Comparison of ENCODE assay signal across 8 cellular contexts in genomic region chr10:30027057-30028005, GRCh38. TPM values are rescaled to one million over a fixed set of nuclear protein-coding genes. Genes with fewer than 3 reads are reported as not detected.
DNase-seq lines count a peak whose midpoint lies in the region; ATAC-seq lines count a peak whose summit lies in the region.

No MANE protein-coding gene starts in this region.

- peaks cover 35% of the 10 kb centered on the region for H3K4me1 Mint-ChIP-seq in activated naive CD4-positive, alpha-beta T cell treated with anti-CD3 and anti-CD28 coated beads for 36 hours (ENCODE audit: low read depth)

- ATAC-seq in HG03095 (IDR thresholded peaks at IDR 0.05; ENCODE audit: unreplicated experiment): peak; percentile 86

- CTCF ChIA-PET in activated naive CD4-positive, alpha-beta T cell treated with anti-CD3 and anti-CD28 coated beads for 36 hours (lab: Charles Lee): interaction anchor here (0.5 to 1.8 kb wide), 14 partner anchors 12 to 902 kb away, joined by 3 to 8 read pairs (median 4); no protein-coding TSS in a partner anchor

- no peaks in the 10 kb centered on the region for H3K9me3 Mint-ChIP-seq in activated naive CD4-positive, alpha-beta T cell treated with anti-CD3 and anti-CD28 coated beads for 36 hours

- H3K27me3 Mint-ChIP-seq in activated naive CD4-positive, alpha-beta T cell treated with anti-CD3 and anti-CD28 coated beads for 36 hours (ENCODE audit: low read depth): peaks cover 53% of the 10 kb centered on the region

- peak overlapping the region; percentile 83 for H3K27ac Mint-ChIP-seq in activated naive CD4-positive, alpha-beta T cell treated with anti-CD3 and anti-CD28 coated beads for 36 hours

- peak overlapping the region; percentile 81 for H3K4me3 Mint-ChIP-seq in activated naive CD4-positive, alpha-beta T cell treated with anti-CD3 and anti-CD28 coated beads for 36 hours

- peak; percentile 26 to 37 for DNase-seq in NCI-H526 (lab: John Stamatoyannopoulos, UW)
- DNase-seq in NCI-H526 treated with DMSO at 0.1 percent for 48 hours (lab: John Stamatoyannopoulos, UW): no peak
- DNase-seq in SKM-1 (lab: John Stamatoyannopoulos, UW; ENCODE audit: unreplicated experiment): peak; percentile 62
- peak; percentile 93 for DNase-seq in activated naive CD4-positive, alpha-beta T cell treated with anti-CD3 and anti-CD28 coated beads for 36 hours
- peak; percentile 77 for DNase-seq in kidney tubule cell (ENCODE audit: low spot score)
- DNase-seq in stimulated activated CD8-positive, alpha-beta memory T cell treated with anti-CD3 and anti-CD28 coated beads, Interleukin-2, amount 100 ng/mL, for 1 hour (ENCODE audit: low read depth in 2 of 2): peak; percentile 65 to 69
- no peak for DNase-seq in islet precursor cell

- intact Hi-C loops in activated naive CD4-positive, alpha-beta T cell treated with anti-CD3 and anti-CD28 coated beads for 36 hours (cut with micrococcal nuclease): loop anchor here (1.0 to 5.0 kb wide), 4 partner anchors 21 to 345 kb away; partner anchors contain the start of genes JCAD and MTPAP

- no peaks in the 10 kb centered on the region for H3K36me3 Mint-ChIP-seq in activated naive CD4-positive, alpha-beta T cell treated with anti-CD3 and anti-CD28 coated beads for 36 hours (ENCODE audit: low read depth)

RNA-seq across cellular contexts. Expression of gene JCAD, which starts 32.1 kb away (rescaled TPM):
- under 1 TPM in 1 of 2 experiments, not detected in 1; 0.05 TPM for total RNA-seq in activated naive CD4-positive, alpha-beta T cell treated with anti-CD3 and anti-CD28 coated beads for 36 hours

Comparison
In these comparisons a context has a peak if more than half of its experiments do, and no peak if none do; other contexts are left out.
1. DNase-seq: peak in NCI-H526 (2 of 2), SKM-1 (single experiment), activated naive CD4-positive, alpha-beta T cell treated with anti-CD3 and anti-CD28 coated beads for 36 hours (single experiment), kidney tubule cell (single experiment) and stimulated activated CD8-positive, alpha-beta memory T cell treated with anti-CD3 and anti-CD28 coated beads, Interleukin-2, amount 100 ng/mL, for 1 hour (2 of 2); none in NCI-H526 treated with DMSO at 0.1 percent for 48 hours (single experiment) and islet precursor cell (single experiment).